18 cellular contexts compared by ENCODE assay signal in the genomic region with DNA sequence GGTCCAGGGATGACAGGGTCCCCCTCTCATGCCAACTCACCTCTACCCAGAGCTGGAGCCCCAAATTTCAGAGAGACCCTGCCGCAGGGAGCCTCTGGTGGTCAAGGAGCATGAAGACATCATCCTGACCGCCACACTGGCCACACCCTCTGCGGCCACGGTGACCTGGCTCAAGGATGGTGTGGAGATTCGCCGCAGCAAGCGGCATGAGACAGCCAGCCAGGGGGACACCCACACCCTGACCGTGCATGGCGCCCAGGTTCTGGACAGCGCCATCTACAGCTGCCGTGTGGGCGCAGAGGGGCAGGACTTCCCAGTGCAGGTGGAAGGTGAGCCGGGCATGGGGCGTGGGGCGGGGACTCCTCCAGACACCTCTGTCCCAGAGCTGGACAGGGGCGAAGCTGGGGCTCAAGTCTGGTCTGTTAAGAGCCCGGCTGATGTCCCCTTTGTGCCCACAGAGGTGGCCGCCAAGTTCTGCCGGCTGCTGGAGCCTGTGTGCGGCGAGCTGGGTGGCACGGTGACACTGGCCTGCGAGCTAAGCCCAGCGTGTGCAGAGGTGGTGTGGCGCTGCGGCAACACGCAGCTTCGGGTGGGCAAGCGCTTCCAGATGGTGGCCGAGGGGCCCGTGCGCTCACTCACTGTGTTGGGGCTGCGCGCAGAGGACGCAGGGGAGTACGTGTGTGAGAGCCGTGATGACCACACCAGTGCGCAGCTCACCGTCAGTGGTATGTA.
DNase-seq lines count a peak whose midpoint lies in the region; FAIRE-seq and TF ChIP-seq lines count a peak whose summit lies in the region.
"Had no signal": no experiment of that assay in that cellular context is flagged by ENCODE, and none has a peak within 500 bp of the region (broad histone marks: within the 10 kb centered on the region; RNA-seq: fewer than 3 reads in every experiment).

No MANE protein-coding gene starts in this region.

- H3K4me3 ChIP-seq in WERI-Rb-1 (ENCODE audit: low read depth, low read length) (no peak overlapping the region), kidney (ENCODE audit: low read length in 2 of 2) (no peak overlapping the region), sigmoid colon (no peak overlapping the region)
- H3K4me3 ChIP-seq: pancreas had no signal

- peak; percentile 6 for DNase-seq in activated CD4-positive, alpha-beta T cell treated with anti-CD3 and anti-CD28 coated beads for 1 hour
- no peak for DNase-seq in activated CD4-positive, alpha-beta T cell treated with anti-CD3 and anti-CD28 coated beads, Interleukin-2, amount 50 U/mL, for 48 hours
- DNase-seq in WERI-Rb-1: no peak
- peak; percentile 62 for DNase-seq in kidney
- peak; percentile 54 for DNase-seq in sigmoid colon
- DNase-seq in EL: no peak
- no peak for DNase-seq in NK-92 treated with Interleukin-12 subunit alpha and Interleukin-12 subunit beta, amount 100 ng/mL, for 24 hours (lab: John Stamatoyannopoulos, UW)
- no peak for DNase-seq in DMS 273 (lab: John Stamatoyannopoulos, UW; ENCODE audit: unreplicated experiment)
- DNase-seq: CD8-positive, alpha-beta memory T cell; foreskin keratinocyte; HFFc6; KG1; NCI-H1436 treated with DMSO at 0.1 percent for 48 hours; NCI-H446 treated with DMSO at 0.1 percent for 48 hours; stimulated activated CD4-positive, alpha-beta T cell treated with anti-CD3 and anti-CD28 coated beads, Interleukin-12 subunit alpha, Interleukin-12 subunit beta, amount 100 ng/mL, for 4 hours had no signal

- H3K36me3 ChIP-seq in WERI-Rb-1: no peaks in the 10 kb centered on the region
- H3K36me3 ChIP-seq in kidney (ENCODE audit: control insufficient read depth in 1 of 2, insufficient read depth in 2 of 2, low read length in 2 of 2): no peaks in the 10 kb centered on the region
- H3K36me3 ChIP-seq in sigmoid colon: no peaks in the 10 kb centered on the region
- H3K36me3 ChIP-seq: pancreas had no signal

- TF ChIP-seq POLR2A in sigmoid colon (IDR thresholded peaks at IDR 0.05): no peak

- TF ChIP-seq CTCF in WERI-Rb-1 (IDR thresholded peaks at IDR 0.05; ENCODE audit: low read depth, low read length): 0 out of 2 replicates have a peak, but pooled peaks have one; percentile 4
- TF ChIP-seq CTCF in kidney (IDR thresholded peaks at IDR 0.05; ENCODE audit: borderline replicate concordance, extremely low read depth, insufficient read depth): no peak
- TF ChIP-seq CTCF in sigmoid colon (IDR thresholded peaks at IDR 0.05): no peak

- H3K4me1 ChIP-seq in kidney (ENCODE audit: control insufficient read depth in 1 of 2, insufficient read depth in 1 of 2, low read depth in 1 of 2, low read length in 2 of 2): peaks cover 7% of the 10 kb centered on the region in 2 donors
- H3K4me1 ChIP-seq in sigmoid colon: peaks cover 0 to 26% (median 19%) of the 10 kb centered on the region in 4 donors
- H3K4me1 ChIP-seq: foreskin keratinocyte, pancreas had no signal

- WGBS in sigmoid colon, 2 donors: 95 to 96% methylated on average over 39 of the region's 39 CpGs

- intact Hi-C loops in kidney (cut with DNase I): no loop called here
- intact Hi-C loops in sigmoid colon (cut with DNase I): loop anchor here (10.0 kb wide), 1 partner anchor 139 kb away; no protein-coding TSS in a partner anchor

- H3K27ac ChIP-seq in WERI-Rb-1 (no peak overlapping the region), kidney (ENCODE audit: low read depth in 2 of 2, low read length in 2 of 2) (no peak overlapping the region), sigmoid colon (no peak overlapping the region)
- H3K27ac ChIP-seq: foreskin keratinocyte, pancreas had no signal

- no peak for TF ChIP-seq EP300 in sigmoid colon (IDR thresholded peaks at IDR 0.05)

- H3K27me3 ChIP-seq in WERI-Rb-1 (ENCODE audit: insufficient read depth, low read depth, severe bottlenecking) (no peaks in the 10 kb centered on the region), sigmoid colon (no peaks in the 10 kb centered on the region)
- H3K27me3 ChIP-seq: foreskin keratinocyte, pancreas had no signal

- H3K9me3 ChIP-seq in WERI-Rb-1 (ENCODE audit: severe bottlenecking) (no peaks in the 10 kb centered on the region), kidney (ENCODE audit: control insufficient read depth in 1 of 2, low read length in 2 of 2) (no peaks in the 10 kb centered on the region), sigmoid colon (no peaks in the 10 kb centered on the region)
- H3K9me3 ChIP-seq: pancreas had no signal

- no peak overlapping the region for H3K9ac ChIP-seq in kidney (ENCODE audit: low read length in 2 of 2)

- no peak for FAIRE-seq in kidney (lab: Jason Lieb, UNC)
- FAIRE-seq: endometrium, GM12891, pancreas had no signal

Comparison
In these comparisons a context has a peak if more than half of its experiments do, and no peak if none do; other contexts are left out.
1. DNase-seq: peak in activated CD4-positive, alpha-beta T cell treated with anti-CD3 and anti-CD28 coated beads for 1 hour (single experiment), kidney (single experiment) and sigmoid colon (single experiment); none in activated CD4-positive, alpha-beta T cell treated with anti-CD3 and anti-CD28 coated beads, Interleukin-2, amount 50 U/mL, for 48 hours (0 of 2), WERI-Rb-1 (single experiment), EL (single experiment), NK-92 treated with Interleukin-12 subunit alpha and Interleukin-12 subunit beta, amount 100 ng/mL, for 24 hours (single experiment) and DMS 273 (single experiment).